ENCODE assay signal across 9 cellular contexts in the genomic region with DNA sequence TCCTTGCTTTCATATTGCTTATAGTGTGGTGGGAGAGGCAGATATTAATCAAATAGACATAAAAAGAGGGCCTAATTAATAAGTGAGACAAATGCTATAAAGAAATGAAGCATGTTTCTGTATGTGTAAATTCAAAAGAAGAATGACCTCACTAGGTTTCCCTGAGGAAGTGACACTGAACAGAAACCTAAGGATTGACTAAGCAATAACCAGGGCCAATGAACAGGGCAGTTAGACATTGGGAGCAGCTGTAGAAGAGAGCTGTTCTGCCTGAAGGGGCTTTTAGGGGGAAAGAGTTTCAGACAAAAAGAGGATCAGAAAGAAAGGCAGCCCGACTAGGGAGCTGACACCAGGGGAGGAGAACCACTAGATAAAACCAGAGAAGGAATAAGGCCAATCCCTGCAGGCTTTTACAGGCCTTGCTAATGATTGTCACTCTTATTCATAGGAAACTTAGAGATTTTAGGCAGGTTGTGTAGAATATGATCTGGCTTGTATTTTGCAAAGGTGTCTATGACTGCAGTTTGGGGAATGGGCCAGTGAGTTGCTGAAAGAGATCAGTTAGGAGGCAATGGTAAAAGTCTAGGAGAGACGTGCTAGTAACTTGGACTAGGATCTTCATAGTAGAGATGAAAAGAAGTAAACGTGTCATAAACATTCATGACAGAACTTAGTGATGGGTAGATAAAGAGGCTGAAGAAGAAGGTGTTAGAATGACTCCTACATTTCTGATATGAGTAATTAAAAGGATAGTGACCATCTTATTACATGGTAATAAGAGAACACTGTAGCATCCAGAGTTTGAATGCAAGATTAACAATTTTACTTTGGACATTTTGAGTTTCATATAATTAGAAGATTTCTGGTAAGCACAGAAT. TPM values are rescaled to one million over a fixed set of nuclear protein-coding genes. Genes with fewer than 3 reads are reported as not detected.
DNase-seq lines count a peak whose midpoint lies in the region; ATAC-seq, FAIRE-seq and TF ChIP-seq lines count a peak whose summit lies in the region.
"Had no signal": no experiment of that assay in that cellular context is flagged by ENCODE, and none has a peak within 500 bp of the region (broad histone marks: within the 10 kb centered on the region; RNA-seq: fewer than 3 reads in every experiment).

No MANE protein-coding gene starts in this region.

- CTCF ChIA-PET in IMR-90 (lab: Yijun Ruan, JAX): no interaction called here

- peak overlapping the region; percentile 73 for H2AFZ ChIP-seq in IMR-90 (replicated peaks; ENCODE audit: low read length, poor library complexity)

- H3K36me3 Mint-ChIP-seq in activated naive CD4-positive, alpha-beta T cell treated with anti-CD3 and anti-CD28 coated beads, Interleukin-2, amount 50 U/mL, for 72 hours: no peaks in the 10 kb centered on the region

- no peaks in the 10 kb centered on the region for H3K9me3 Mint-ChIP-seq in activated naive CD4-positive, alpha-beta T cell treated with anti-CD3 and anti-CD28 coated beads, Interleukin-2, amount 50 U/mL, for 72 hours
- H3K9me3 Mint-ChIP-seq: nephron had no signal

- H3K79me1 ChIP-seq in IMR-90 (ENCODE audit: low read depth in 1 of 2, low read length in 2 of 2): no peaks in the 10 kb centered on the region

- dilution Hi-C loops in IMR-90 (cut with HindIII; ENCODE audit: low sequenced_read_pairs, unreplicated experiment): no loop called here

- peak overlapping the region; percentile 79 for H2BK120ac ChIP-seq in IMR-90 (ENCODE audit: low read depth, low read length)

- ATAC-seq in activated naive CD4-positive, alpha-beta T cell treated with anti-CD3 and anti-CD28 coated beads, Interleukin-2, amount 50 U/mL, for 72 hours: peak; percentile 92 to 97
- ATAC-seq in HG02610 (IDR thresholded peaks at IDR 0.05; ENCODE audit: unreplicated experiment) (peak; percentile 99), IMR-90 (ENCODE audit: low read depth) (0 out of 2 replicates have a peak, but pooled peaks have one; percentile 49)
- ATAC-seq in stimulated activated naive CD8-positive, alpha-beta T cell treated with anti-CD3 and anti-CD28 coated beads, Interleukin-15, Interleukin-2, amounts not matched to agents 100 U/mL and 50 U/mL, for 24 hours: peak; percentile 82

- H4K91ac ChIP-seq in IMR-90 (ENCODE audit: insufficient read depth, low read depth, low read length): peak overlapping the region; percentile 11; the same call in 1 of the 2 replicates

- H4K5ac ChIP-seq in IMR-90 (ENCODE audit: low read depth, low read length): peak overlapping the region; percentile 64; the same call in 1 of the 2 replicates

- 0 out of 2 replicates have a peak overlapping the region, but pooled peaks have one; percentile 4 for H3K23ac ChIP-seq in IMR-90 (ENCODE audit: low read depth, low read length)

- FAIRE-seq in D721Med (lab: Jason Lieb, UNC): no peak

- H3K27me3 ChIP-seq in IMR-90 (ENCODE audit: control insufficient read depth, insufficient read depth, low read length): no peaks in the 10 kb centered on the region

- 0 out of 3 replicates have a peak overlapping the region, but pooled peaks have one; percentile 3 for H2BK15ac ChIP-seq in IMR-90 (ENCODE audit: low read depth, low read length)

- H3K27ac ChIP-seq in IMR-90 (ENCODE audit: insufficient read depth, low read length): no peak overlapping the region

- H3K36me3 ChIP-seq in IMR-90 (ENCODE audit: control insufficient read depth, insufficient read depth, low read length): no peaks in the 10 kb centered on the region

- no peak overlapping the region for H3K4me3 ChIP-seq in IMR-90 (ENCODE audit: insufficient read depth, low read depth, low read length)

- H3K9me3 ChIP-seq in IMR-90 (ENCODE audit: control insufficient read depth, insufficient read depth, low read length): no peaks in the 10 kb centered on the region

- H3K4ac ChIP-seq in IMR-90 (ENCODE audit: low read depth, low read length): peak overlapping the region; percentile 60

- TF ChIP-seq RAD21 in IMR-90 (IDR thresholded peaks at IDR 0.05; ENCODE audit: low read length): no peak

- 0 out of 2 replicates have a peak overlapping the region, but pooled peaks have one; percentile 2 for H2AK5ac ChIP-seq in IMR-90 (ENCODE audit: low read depth, low read length)

- no peak for DNase-seq in activated naive CD4-positive, alpha-beta T cell treated with anti-CD3 and anti-CD28 coated beads, Interleukin-2, amount 50 U/mL, for 72 hours (ENCODE audit: low spot score in 2 of 2)
- no peak for DNase-seq in activated naive CD4-positive, alpha-beta T cell treated with Interleukin-2 at 50 U/mL for 16 hours
- DNase-seq in IMR-90 (peak; percentile 36), GF-D8 (lab: John Stamatoyannopoulos, UW) (no peak), D721Med (ENCODE audit: insufficient read length, low spot score) (no peak), AG08396 (ENCODE audit: low spot score) (no peak)
- DNase-seq in stimulated activated naive CD8-positive, alpha-beta T cell treated with anti-CD3 and anti-CD28 coated beads, Interleukin-15, Interleukin-2, amounts not matched to agents 100 U/mL and 50 U/mL, for 24 hours: no peak

- no peak overlapping the region for H3K9ac ChIP-seq in IMR-90 (ENCODE audit: low read depth, low read length)

- in situ Hi-C loops in IMR-90 (cut with MboI; ENCODE audit: low sequenced_read_pairs): no loop called here

- H2BK20ac ChIP-seq in IMR-90 (ENCODE audit: low read depth, low read length): peak overlapping the region; percentile 77

- H3K9me1 ChIP-seq in IMR-90 (ENCODE audit: insufficient read depth, low read length): peaks cover 3% of the 10 kb centered on the region

- no peak for TF ChIP-seq CTCF in IMR-90 (conservative IDR thresholded peaks at IDR 0.05; ENCODE audit: low read depth, low read length)
- TF ChIP-seq CTCF in D721Med (IDR thresholded peaks at IDR 0.05; ENCODE audit: insufficient read depth, missing control alignments): no peak

- peak overlapping the region; percentile 64 for H3K18ac ChIP-seq in IMR-90 (ENCODE audit: low read depth, low read length)

- peaks cover 4% of the 10 kb centered on the region; the same call in 1 of the 2 replicates for H3K4me1 ChIP-seq in IMR-90 (ENCODE audit: control insufficient read depth, insufficient read depth, low read length)

- WGBS in IMR-90 (ENCODE audit: extremely low coverage in 2 of 2, insufficient read length in 1 of 2), 2 experiments: no CpG with 5 or more reads among the region's 3 CpGs

- POLR2A ChIA-PET in IMR-90 (lab: Charles Lee; ENCODE audit: unreplicated experiment): no interaction called here

- no peak overlapping the region for H3K56ac ChIP-seq in IMR-90 (ENCODE audit: extremely low read depth, insufficient read depth, low read length)

- H2AK9ac ChIP-seq in IMR-90 (replicated peaks; ENCODE audit: low read depth, low read length, poor library complexity): no peak overlapping the region

- H2BK5ac ChIP-seq in IMR-90 (ENCODE audit: low read depth, low read length, poor library complexity, severe bottlenecking): no peak overlapping the region

- H3K27ac Mint-ChIP-seq in activated naive CD4-positive, alpha-beta T cell treated with anti-CD3 and anti-CD28 coated beads, Interleukin-2, amount 50 U/mL, for 72 hours: peak overlapping the region; percentile 67 to 81
- H3K27ac Mint-ChIP-seq: nephron had no signal

- intact Hi-C loops in IMR-90 (cut with micrococcal nuclease): no loop called here

- peak overlapping the region in 1 of 2 experiments; percentile 69; a peak in 1 of 4 replicates for H4K8ac ChIP-seq in IMR-90 (ENCODE audit: low read depth in 2 of 2, low read length in 2 of 2)

- H3K14ac ChIP-seq in IMR-90 (replicated peaks; ENCODE audit: low read depth, low read length): peak overlapping the region; percentile 57

- H3K4me2 ChIP-seq in IMR-90 (ENCODE audit: low read depth, low read length): no peak overlapping the region

- H4K20me1 ChIP-seq in IMR-90 (ENCODE audit: insufficient read depth, low read length): no peaks in the 10 kb centered on the region

- no TSS peak for BruUV-seq in IMR-90 (replicated peaks; lab: Mats Ljungman, UMichigan)

- no peak for TF ChIP-seq POLR2A in IMR-90 (IDR thresholded peaks at IDR 0.05; ENCODE audit: low read depth, low read length)

TF ChIP-seq in IMR-90, 13 proteins besides CTCF, POLR2A, EP300 and RAD21 (continues in another document):
- no peak for TF ChIP-seq BHLHE40 (IDR thresholded peaks at IDR 0.05; ENCODE audit: low read depth, low read length)
- TF ChIP-seq, protein P1, sequence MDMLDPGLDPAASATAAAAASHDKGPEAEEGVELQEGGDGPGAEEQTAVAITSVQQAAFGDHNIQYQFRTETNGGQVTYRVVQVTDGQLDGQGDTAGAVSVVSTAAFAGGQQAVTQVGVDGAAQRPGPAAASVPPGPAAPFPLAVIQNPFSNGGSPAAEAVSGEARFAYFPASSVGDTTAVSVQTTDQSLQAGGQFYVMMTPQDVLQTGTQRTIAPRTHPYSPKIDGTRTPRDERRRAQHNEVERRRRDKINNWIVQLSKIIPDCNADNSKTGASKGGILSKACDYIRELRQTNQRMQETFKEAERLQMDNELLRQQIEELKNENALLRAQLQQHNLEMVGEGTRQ (IDR thresholded peaks at IDR 0.05; ENCODE audit: low read depth, low read length): no peak
- TF ChIP-seq MAFK (IDR thresholded peaks at IDR 0.05; ENCODE audit: low read depth, low read length): no peak
- no peak for TF ChIP-seq MAZ (IDR thresholded peaks at IDR 0.05; ENCODE audit: borderline replicate concordance, low read depth, low read length)
- TF ChIP-seq FOS (IDR thresholded peaks at IDR 0.05; ENCODE audit: low read depth, low read length): no peak
- TF ChIP-seq RCOR1 (IDR thresholded peaks at IDR 0.05; ENCODE audit: insufficient replicate concordance, low read length): no peak
- TF ChIP-seq RFX5 (IDR thresholded peaks at IDR 0.05; ENCODE audit: low read depth, low read length): no peak
- TF ChIP-seq MXI1 (IDR thresholded peaks at IDR 0.05; ENCODE audit: borderline replicate concordance, low read depth, low read length): no peak
- no peak for TF ChIP-seq NFE2L2 (IDR thresholded peaks at IDR 0.05; ENCODE audit: low read depth, low read length)
- no peak for TF ChIP-seq CHD1 (IDR thresholded peaks at IDR 0.05; ENCODE audit: low read depth, low read length)

RNA-seq across cellular contexts. Expression of gene NABP1, which starts 26.8 kb away (rescaled TPM):
- 10 to 100 TPM; 53.7 to 59.7 TPM for total RNA-seq in activated naive CD4-positive, alpha-beta T cell treated with anti-CD3 and anti-CD28 coated beads, Interleukin-2, amount 50 U/mL, for 72 hours
- 57.7 and 141 TPM in 2 replicates for total RNA-seq in IMR-90 (2012; rRNA removed)
- polyA plus RNA-seq in IMR-90 (2012; rRNA removed): 46.3 and 73.3 TPM in 2 replicates
- polyA plus RNA-seq in IMR-90 (2012; cell fraction: cytosol; rRNA removed): 8.2 and 11.9 TPM in 2 replicates
- 124 and 666 TPM in 2 replicates for polyA plus RNA-seq in IMR-90 (2012; cell fraction: nucleus; rRNA removed; ENCODE audit: low replicate concordance)

Comparison
In these comparisons a context has a peak if more than half of its experiments do, and no peak if none do; other contexts are left out.
1. ATAC-seq: peak in every context shown above with its lines; median percentile 99 in HG02610; 94 in activated naive CD4-positive, alpha-beta T cell treated with anti-CD3 and anti-CD28 coated beads, Interleukin-2, amount 50 U/mL, for 72 hours; 82 in stimulated activated naive CD8-positive, alpha-beta T cell treated with anti-CD3 and anti-CD28 coated beads, Interleukin-15, Interleukin-2, amounts not matched to agents 100 U/mL and 50 U/mL, for 24 hours; 49 in IMR-90.